20 cellular contexts compared by ENCODE assay signal in genomic region chr9:92164490-92164889, GRCh38.
"Had no signal": no experiment of that assay in that cellular context is flagged by ENCODE, and none has a peak within 500 bp of the region (broad histone marks: within the 10 kb centered on the region; RNA-seq: fewer than 3 reads in every experiment).

No MANE protein-coding gene starts in this region.

- DNase-seq: activated CD4-positive, alpha-beta T cell treated with anti-CD3 and anti-CD28 coated beads, Interleukin-2, amount 10 ng/mL, durations not matched to agents 24 days and 14 days; activated CD4-positive, alpha-beta T cell treated with anti-CD3 and anti-CD28 coated beads, Interleukin-2, amount 50 U/mL, for 48 hours; activated CD8-positive, alpha-beta T cell treated with anti-CD3 and anti-CD28 coated beads, Interleukin-2, amount 10 ng/mL, durations not matched to agents 7 days and 5 days; activated gamma-delta T cell; activated naive CD4-positive, alpha-beta T cell treated with Interleukin-2 at 50 U/mL for 16 hours; activated T-cell treated with anti-CD3 and anti-CD28 coated beads, Interleukin-2, amount 50 U/mL, for 24 hours; body of pancreas; central memory CD4-positive, alpha-beta T cell; MM.1S; NCI-H1048; NCI-H1105 treated with DMSO at 0.1 percent for 48 hours; NCI-H1436; NCI-H1694 treated with DMSO at 0.1 percent for 48 hours; NCI-H2029; NCI-H345; NCI-H524 treated with DMSO at 0.1 percent for 48 hours; SHP77 had no signal

- H3K27ac Mint-ChIP-seq: activated CD4-positive, alpha-beta T cell treated with anti-CD3 and anti-CD28 coated beads, Interleukin-2, amount 10 ng/mL, durations not matched to agents 24 days and 14 days; activated CD8-positive, alpha-beta T cell treated with anti-CD3 and anti-CD28 coated beads, Interleukin-2, amount 10 ng/mL, durations not matched to agents 7 days and 5 days; activated naive CD4-positive, alpha-beta T cell treated with anti-CD3 and anti-CD28 coated beads, Interleukin-2, amount 50 U/mL, for 72 hours; activated T-cell treated with anti-CD3 and anti-CD28 coated beads, Interleukin-2, amount 50 U/mL, for 24 hours; activated T-helper 2 cell treated with anti-CD3 and anti-CD28 coated beads, Interferon-gamma antibody, Interleukin-2, Interleukin-4, amounts not matched to agents 10 μg/mL and 5 μg/mL and 100 μg/mL, durations not matched to agents 14 hours and 24 hours and 36 hours had no signal

- ATAC-seq: activated CD8-positive, alpha-beta T cell treated with anti-CD3 and anti-CD28 coated beads, Interleukin-2, amount 10 ng/mL, durations not matched to agents 7 days and 5 days; activated naive CD4-positive, alpha-beta T cell treated with anti-CD3 and anti-CD28 coated beads, Interleukin-2, amount 50 U/mL, for 72 hours; body of pancreas; Panc1 had no signal

- H3K4me3 Mint-ChIP-seq: activated CD4-positive, alpha-beta T cell treated with anti-CD3 and anti-CD28 coated beads, Interleukin-2, amount 10 ng/mL, durations not matched to agents 24 days and 14 days; activated CD8-positive, alpha-beta T cell treated with anti-CD3 and anti-CD28 coated beads, Interleukin-2, amount 10 ng/mL, durations not matched to agents 7 days and 5 days; activated T-cell treated with anti-CD3 and anti-CD28 coated beads, Interleukin-2, amount 50 U/mL, for 24 hours had no signal

- H3K4me1 Mint-ChIP-seq: activated CD4-positive, alpha-beta T cell treated with anti-CD3 and anti-CD28 coated beads, Interleukin-2, amount 10 ng/mL, durations not matched to agents 24 days and 14 days had no signal
